ENCODE assay signal across 24 cellular contexts in the genomic region with DNA sequence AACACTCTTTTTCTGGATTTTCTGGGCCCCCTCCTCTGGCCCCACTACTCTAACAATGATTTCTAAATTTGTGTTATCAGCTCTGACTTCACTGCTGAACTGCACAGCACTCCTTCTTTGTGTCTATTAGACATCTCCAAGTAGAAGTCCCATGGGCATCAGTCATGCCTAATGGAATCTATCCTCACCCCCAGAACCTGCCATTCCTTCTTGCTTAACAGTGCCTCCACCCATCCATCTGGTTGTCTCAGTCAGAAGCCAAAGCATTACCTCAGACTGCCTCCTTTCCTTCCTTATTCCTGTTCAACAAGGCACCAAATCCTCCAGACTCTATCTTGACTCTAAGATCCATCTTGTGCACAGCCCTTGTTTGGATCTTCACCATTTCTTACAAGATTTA. TPM values are rescaled to one million over a fixed set of nuclear protein-coding genes. Genes with fewer than 3 reads are reported as not detected.
A peak's percentile ranks its signal among the peaks of the same experiment; 100 is the strongest.
DNase-seq lines count a peak whose midpoint lies in the region; ATAC-seq and TF ChIP-seq lines count a peak whose summit lies in the region.
"Had no signal": no experiment of that assay in that cellular context is flagged by ENCODE, and none has a peak within 500 bp of the region (broad histone marks: within the 10 kb centered on the region; RNA-seq: fewer than 3 reads in every experiment).

No MANE protein-coding gene starts in this region.

- no peaks in the 10 kb centered on the region for H3K27me3 ChIP-seq in osteoblast (ENCODE audit: insufficient read depth, low read length)
- H3K27me3 ChIP-seq: ascending aorta had no signal

- no peak for ATAC-seq in HG03175 (IDR thresholded peaks at IDR 0.05; ENCODE audit: unreplicated experiment)
- ATAC-seq in GM19467 (IDR thresholded peaks at IDR 0.05; ENCODE audit: unreplicated experiment) = no peak
- ATAC-seq: CD8-positive, alpha-beta T cell; HCT116; natural killer cell; stimulated activated memory B cell treated with anti-CD40 and anti-IgM and Interleukin-4, amounts not matched to agents 10 μg/mL and 1 μg/mL and 100 μg/mL, for 72 hours had no signal

- H3K27ac ChIP-seq in osteoblast (ENCODE audit: low read depth, low read length) = no peak overlapping the region
- H3K27ac ChIP-seq: ascending aorta, parathyroid adenoma, thoracic aorta had no signal

- H3K9me3 ChIP-seq in osteoblast (ENCODE audit: low read depth, low read length) = no peaks in the 10 kb centered on the region
- H3K9me3 ChIP-seq: ascending aorta, thoracic aorta had no signal

- no peak overlapping the region for H2AFZ ChIP-seq in osteoblast (ENCODE audit: low read length)
- H2AFZ ChIP-seq: parathyroid adenoma had no signal

- DNase-seq in DMS79 treated with DMSO at 0.1 percent for 48 hours (lab: John Stamatoyannopoulos, UW) (peak; percentile 40), NCI-H226 (peak; percentile 62), fibroblast of mammary gland (ENCODE audit: low read depth) (peak; percentile 80), osteoblast (ENCODE audit: insufficient read length, low spot score, missing footprints) (peak; percentile 87), HCEC 1CT (no peak)
- DNase-seq: activated naive CD4-positive, alpha-beta T cell treated with anti-CD3 and anti-CD28 coated beads, Interleukin-2, amount 50 U/mL, for 16 hours; activated T-cell treated with anti-CD3 and anti-CD28 coated beads, Interleukin-2, amount 50 U/mL, for 4 hours; CD8-positive, alpha-beta T cell; effector memory CD4-positive, alpha-beta T cell; KG1; kidney glomerular epithelial cell; mesendoderm; natural killer cell; NCI-H187; NCI-H510A; RPMI8226; stimulated activated CD4-positive, alpha-beta T cell treated with anti-CD3 and anti-CD28 coated beads, Interleukin-1b, Interleukin-23, amount 100 ng/mL, for 48 hours had no signal

- no peaks in the 10 kb centered on the region for H3K79me2 ChIP-seq in osteoblast (ENCODE audit: insufficient read depth, low read length)
- H3K79me2 ChIP-seq: parathyroid adenoma had no signal

- no peaks in the 10 kb centered on the region for H3K36me3 ChIP-seq in osteoblast (ENCODE audit: insufficient read depth, low read length)
- H3K36me3 ChIP-seq: thoracic aorta had no signal

- H3K4me3 ChIP-seq in fibroblast of mammary gland (ENCODE audit: control insufficient read depth, low read depth, low read length) = no peak overlapping the region
- H3K4me3 ChIP-seq in osteoblast (ENCODE audit: insufficient read depth, low read length) = no peak overlapping the region
- H3K4me3 ChIP-seq: ascending aorta, thoracic aorta had no signal

- TF ChIP-seq CTCF in fibroblast of mammary gland (conservative IDR thresholded peaks at IDR 0.05; ENCODE audit: control insufficient read depth, insufficient read depth, low read depth, low read length) (no peak), osteoblast (IDR thresholded peaks at IDR 0.05; ENCODE audit: extremely low read depth, low read depth, low read length) (no peak)

- H4K20me1 ChIP-seq in osteoblast (ENCODE audit: insufficient read depth, low read length) = no peaks in the 10 kb centered on the region

- no peak overlapping the region for H3K4me2 ChIP-seq in osteoblast (ENCODE audit: insufficient read depth, low read length)

- H3K4me1 ChIP-seq in osteoblast (ENCODE audit: insufficient read depth, low read length) = peaks cover 8% of the 10 kb centered on the region

RNA-seq across cellular contexts. Expression of gene SSR3, which starts 36.2 kb away (rescaled TPM):
- 212 and 220 TPM in 2 replicates for total RNA-seq in osteoblast
